Comparison of ENCODE assay signal across 1 cellular context in the genomic region with DNA sequence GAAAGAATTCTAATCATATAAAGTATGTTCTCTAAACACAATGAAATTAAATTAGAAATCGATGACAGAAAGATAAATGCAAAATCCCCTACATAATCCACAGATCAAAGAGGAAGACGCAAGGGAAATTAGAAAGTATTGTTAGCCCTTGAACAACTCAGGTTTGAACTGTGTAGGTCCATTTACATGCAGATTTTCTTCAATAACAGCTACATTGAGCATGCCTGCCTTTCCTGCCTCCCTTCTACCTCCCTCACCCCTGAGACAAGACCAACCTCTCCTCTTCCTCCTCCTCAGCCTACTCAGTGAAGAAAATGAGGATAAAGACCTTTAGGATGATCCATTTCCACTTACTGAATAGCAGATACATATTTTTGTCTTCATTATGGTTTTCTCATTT.
TF ChIP-seq lines count a peak whose summit lies in the region.

No MANE protein-coding gene starts in this region.

TF ChIP-seq in H1, 55 proteins besides CTCF, POLR2A, EP300 and RAD21 (continued from another document):
- TF ChIP-seq USF2 (IDR thresholded peaks at IDR 0.05; ENCODE audit: low read length) (no peak), SIN3A (conservative IDR thresholded peaks at IDR 0.05 in 1 of 2, IDR thresholded peaks at IDR 0.05 in 1 of 2; ENCODE audit: low read depth in 1 of 2, low read length in 2 of 2) (no peak), HDAC6 (IDR thresholded peaks at IDR 0.05; ENCODE audit: low read depth, low read length) (no peak), BCL11A (IDR thresholded peaks at IDR 0.05; ENCODE audit: low read depth in 2 of 2, low read length in 2 of 2) (no peak), TAF1 (IDR thresholded peaks at IDR 0.05; ENCODE audit: low read depth, low read length) (no peak), BACH1 (IDR thresholded peaks at IDR 0.05; ENCODE audit: low read length) (no peak), ASH2L (IDR thresholded peaks at IDR 0.05; ENCODE audit: low read length) (no peak), CTBP2 (IDR thresholded peaks at IDR 0.05; ENCODE audit: borderline replicate concordance, insufficient read depth, insufficient read length, low read length) (no peak), BRCA1 (IDR thresholded peaks at IDR 0.05; ENCODE audit: low read depth, low read length) (no peak), KDM5A (IDR thresholded peaks at IDR 0.05; ENCODE audit: low read length) (no peak), JUND (IDR thresholded peaks at IDR 0.05; ENCODE audit: low read length) (no peak), TBP (IDR thresholded peaks at IDR 0.05; ENCODE audit: low read depth, low read length) (no peak), NANOG (IDR thresholded peaks at IDR 0.05; ENCODE audit: insufficient read depth, low read depth, low read length, poor library complexity, severe bottlenecking) (no peak), NRF1 (IDR thresholded peaks at IDR 0.05; ENCODE audit: low read depth, low read length) (no peak)
